ENCODE assay signal across 11 cellular contexts in genomic region chr19:5951338-5951861, GRCh38. TPM values are rescaled to one million over a fixed set of nuclear protein-coding genes. Genes with fewer than 3 reads are reported as not detected.
A peak's percentile ranks its signal among the peaks of the same experiment; 100 is the strongest.
DNase-seq lines count a peak whose midpoint lies in the region; ATAC-seq and TF ChIP-seq lines count a peak whose summit lies in the region.
"Had no signal": no experiment of that assay in that cellular context is flagged by ENCODE, and none has a peak within 500 bp of the region (broad histone marks: within the 10 kb centered on the region; RNA-seq: fewer than 3 reads in every experiment).

No MANE protein-coding gene starts in this region.

- H3K36me3 Mint-ChIP-seq in endothelial cell (ENCODE audit: low read depth, unreplicated experiment): peaks cover 6% of the 10 kb centered on the region
- peaks cover 5% of the 10 kb centered on the region for H3K36me3 Mint-ChIP-seq in neural crest cell (ENCODE audit: low read depth)

- no peak for ATAC-seq in GM21381 (IDR thresholded peaks at IDR 0.05; ENCODE audit: unreplicated experiment)

- no peaks in the 10 kb centered on the region for H3K27me3 ChIP-seq in effector memory CD4-positive, alpha-beta T cell (replicated peaks; ENCODE audit: control insufficient read depth, insufficient read depth, low read length, poor library complexity, severe bottlenecking)
- H3K27me3 ChIP-seq: ovary had no signal

- H3K4me3 Mint-ChIP-seq in endothelial cell (ENCODE audit: unreplicated experiment) (peak overlapping the region; percentile 51), neural crest cell (peak overlapping the region; percentile 60)

- no peak overlapping the region for H3K27ac ChIP-seq in effector memory CD4-positive, alpha-beta T cell (ENCODE audit: insufficient read depth, low read length, poor library complexity, severe bottlenecking)
- H3K27ac ChIP-seq: epithelial cell of prostate, ovary had no signal

- H3K4me3 ChIP-seq in effector memory CD4-positive, alpha-beta T cell (ENCODE audit: insufficient read depth, low read depth, low read length, poor library complexity, severe bottlenecking): no peak overlapping the region
- H3K4me3 ChIP-seq: ovary had no signal

- H3K27me3 Mint-ChIP-seq in endothelial cell (ENCODE audit: unreplicated experiment) (peaks cover 5% of the 10 kb centered on the region), neural crest cell (ENCODE audit: low read depth) (no peaks in the 10 kb centered on the region)

- peaks cover 72% of the 10 kb centered on the region for H3K4me1 Mint-ChIP-seq in endothelial cell (ENCODE audit: unreplicated experiment)
- H3K4me1 Mint-ChIP-seq in neural crest cell: peaks cover 85% of the 10 kb centered on the region

- TF ChIP-seq CTCF in endothelial cell (IDR thresholded peaks at IDR 0.05; ENCODE audit: unreplicated experiment) (no peak), neural crest cell (conservative IDR thresholded peaks at IDR 0.05) (no peak)

- no peaks in the 10 kb centered on the region for H3K36me3 ChIP-seq in effector memory CD4-positive, alpha-beta T cell (ENCODE audit: control insufficient read depth, insufficient read depth, low read length)
- H3K36me3 ChIP-seq: ovary had no signal

- peak; percentile 49 for DNase-seq in ELF-1 (ENCODE audit: low read depth, low spot score)
- DNase-seq in NAMALWA (ENCODE audit: low spot score): peak; percentile 75
- no peak for DNase-seq in endothelial cell (ENCODE audit: low spot score)
- DNase-seq in neural crest cell (ENCODE audit: low read depth, low spot score): peak; percentile 9
- DNase-seq in NCI-H1417 treated with DMSO at 0.1 percent for 48 hours (lab: John Stamatoyannopoulos, UW): no peak
- DNase-seq in effector memory CD4-positive, alpha-beta T cell: no peak
- no peak for DNase-seq in GF-D8 (lab: John Stamatoyannopoulos, UW)
- DNase-seq: ovary; stimulated activated CD8-positive, alpha-beta memory T cell treated with anti-CD3 and anti-CD28 coated beads, Interleukin-4, amount 100 ng/mL, for 48 hours had no signal

- peaks cover 69% of the 10 kb centered on the region for H3K4me1 ChIP-seq in effector memory CD4-positive, alpha-beta T cell (ENCODE audit: control insufficient read depth, insufficient read depth, low read length, poor library complexity, severe bottlenecking)

- H3K9me3 Mint-ChIP-seq in endothelial cell (ENCODE audit: unreplicated experiment) (no peaks in the 10 kb centered on the region), neural crest cell (no peaks in the 10 kb centered on the region)

- H3K27ac Mint-ChIP-seq in endothelial cell (ENCODE audit: unreplicated experiment) (peak overlapping the region; percentile 64), neural crest cell (ENCODE audit: unreplicated experiment) (peak overlapping the region; percentile 68)

- H3K9me3 ChIP-seq in effector memory CD4-positive, alpha-beta T cell (ENCODE audit: control insufficient read depth, low read length): no peaks in the 10 kb centered on the region
- H3K9me3 ChIP-seq: ovary had no signal

RNA-seq across cellular contexts. Expression of gene RANBP3, which starts 26.5 kb away (rescaled TPM):
- total RNA-seq in endothelial cell (ENCODE audit: unreplicated experiment): 69.5 TPM
- total RNA-seq in neural crest cell: 121 and 122 TPM in 2 replicates

RNA-seq across cellular contexts. Expression of gene CAPS, which starts 37.3 kb away (rescaled TPM):
- total RNA-seq in endothelial cell (ENCODE audit: unreplicated experiment) (9.3 TPM), neural crest cell (1.6 and 2.6 TPM in 2 replicates)

RNA-seq across cellular contexts. Expression of gene VMAC, which starts 46.7 kb away (rescaled TPM):
- total RNA-seq in endothelial cell (ENCODE audit: unreplicated experiment) (8.9 TPM), neural crest cell (0.89 and 1.7 TPM in 2 replicates)

RNA-seq across cellular contexts. Expression of gene NDUFA11, which starts 47.8 kb away (rescaled TPM):
- 211 TPM for total RNA-seq in endothelial cell (ENCODE audit: unreplicated experiment)
- total RNA-seq in neural crest cell: 230 and 239 TPM in 2 replicates

Comparison
In these comparisons a context has a peak if more than half of its experiments do, and no peak if none do; other contexts are left out.
1. DNase-seq: peak in ELF-1 (single experiment), NAMALWA (single experiment) and neural crest cell (single experiment); none in endothelial cell (single experiment), NCI-H1417 treated with DMSO at 0.1 percent for 48 hours (single experiment), effector memory CD4-positive, alpha-beta T cell (0 of 3) and GF-D8 (single experiment).